9 cellular contexts compared by ENCODE assay signal in genomic region chr12:93381183-93381975, GRCh38. TPM values are rescaled to one million over a fixed set of nuclear protein-coding genes. Genes with fewer than 3 reads are reported as not detected.
A peak's percentile ranks its signal among the peaks of the same experiment; 100 is the strongest.
DNase-seq lines count a peak whose midpoint lies in the region; ATAC-seq and TF ChIP-seq lines count a peak whose summit lies in the region.
"Had no signal": no experiment of that assay in that cellular context is flagged by ENCODE, and none has a peak within 500 bp of the region (broad histone marks: within the 10 kb centered on the region; RNA-seq: fewer than 3 reads in every experiment).

No MANE protein-coding gene starts in this region.

- H3K27me3 ChIP-seq in DOHH2 (ENCODE audit: control insufficient read depth, low read length) (no peaks in the 10 kb centered on the region), PC-9 (ENCODE audit: insufficient read depth, low read depth) (no peaks in the 10 kb centered on the region), parathyroid adenoma (ENCODE audit: control insufficient read depth, insufficient read depth, low read length) (no peaks in the 10 kb centered on the region)

- H3K9me2 ChIP-seq in DOHH2 (replicated peaks; ENCODE audit: control insufficient read depth, low read length): no peaks in the 10 kb centered on the region
- no peaks in the 10 kb centered on the region for H3K9me2 ChIP-seq in PC-9 (ENCODE audit: insufficient read depth)

- no peak for ATAC-seq in HG03097 (IDR thresholded peaks at IDR 0.05; ENCODE audit: low FRiP score, unreplicated experiment)
- ATAC-seq: sciatic nerve had no signal

- H2AFZ ChIP-seq in PC-9 (no peak overlapping the region), parathyroid adenoma (no peak overlapping the region)

- 0 out of 2 replicates have a peak, but pooled peaks cover 2% of the 10 kb centered on the region for H3F3A ChIP-seq in DOHH2 (ENCODE audit: control insufficient read depth, insufficient read depth)
- peaks cover 17% of the 10 kb centered on the region for H3F3A ChIP-seq in PC-9 (ENCODE audit: insufficient read depth, low read depth)

- H3K4me3 ChIP-seq in DOHH2 (ENCODE audit: low read length): peak overlapping the region; percentile 31; the same call in 1 of the 2 replicates
- peak overlapping the region; percentile 86 for H3K4me3 ChIP-seq in PC-9
- no peak overlapping the region for H3K4me3 ChIP-seq in parathyroid adenoma (ENCODE audit: low read depth, low read length)

- H3K4me1 ChIP-seq in DOHH2 (ENCODE audit: control insufficient read depth, low read length): peaks cover 28% of the 10 kb centered on the region
- peaks cover 19% of the 10 kb centered on the region for H3K4me1 ChIP-seq in PC-9 (replicated peaks; ENCODE audit: insufficient read depth)
- H3K4me1 ChIP-seq in parathyroid adenoma: peaks cover 13% of the 10 kb centered on the region

- no TSS peak for BruUV-seq in PC-9 (replicated peaks; lab: Mats Ljungman, UMichigan)

- no peaks in the 10 kb centered on the region for H3K9me3 ChIP-seq in DOHH2 (ENCODE audit: control insufficient read depth, insufficient read depth, low read length)
- no peaks in the 10 kb centered on the region for H3K9me3 ChIP-seq in PC-9 (ENCODE audit: insufficient read depth, low read depth)
- H3K9me3 ChIP-seq in parathyroid adenoma (ENCODE audit: control insufficient read depth, low read length): no peaks in the 10 kb centered on the region

- H3K36me3 ChIP-seq in DOHH2 (ENCODE audit: control insufficient read depth, low read length) (peaks cover 8% of the 10 kb centered on the region), PC-9 (ENCODE audit: low read depth) (peaks cover 12% of the 10 kb centered on the region), parathyroid adenoma (ENCODE audit: control insufficient read depth, insufficient read depth, low read length) (no peaks in the 10 kb centered on the region)

- H3K79me2 ChIP-seq in DOHH2 (ENCODE audit: control insufficient read depth, low read length): peaks cover 76% of the 10 kb centered on the region
- H3K79me2 ChIP-seq in PC-9 (ENCODE audit: low read depth): peaks cover 88% of the 10 kb centered on the region
- peaks cover 51% of the 10 kb centered on the region for H3K79me2 ChIP-seq in parathyroid adenoma

- peaks cover 9% of the 10 kb centered on the region; the same call in 1 of the 2 replicates for H4K20me1 ChIP-seq in DOHH2 (ENCODE audit: control insufficient read depth, insufficient read depth, low read depth, low read length)
- peaks cover 53% of the 10 kb centered on the region for H4K20me1 ChIP-seq in PC-9 (ENCODE audit: insufficient read depth)

- no peak overlapping the region for H3K9ac ChIP-seq in parathyroid adenoma

- H3K4me2 ChIP-seq in DOHH2 (ENCODE audit: low read length): peak overlapping the region; percentile 79
- peak overlapping the region; percentile 80 for H3K4me2 ChIP-seq in PC-9
- no peak overlapping the region for H3K4me2 ChIP-seq in parathyroid adenoma (ENCODE audit: low read length)

- DNase-seq in PC-9 (no peak), epithelial cell of prostate (ENCODE audit: low read depth, low spot score) (no peak), KG1 (lab: John Stamatoyannopoulos, UW) (no peak), DMS114 treated with DMSO at 0.1 percent for 48 hours (lab: John Stamatoyannopoulos, UW; ENCODE audit: unreplicated experiment) (no peak), activated gamma-delta T cell (lab: John Stamatoyannopoulos, UW) (no peak)

- intact Hi-C loops in PC-9 (cut with micrococcal nuclease; ENCODE audit: unreplicated experiment): no loop called here

- no peak for TF ChIP-seq CTCF in DOHH2 (IDR thresholded peaks at IDR 0.05; ENCODE audit: low read depth, low read length, poor library complexity, severe bottlenecking)
- TF ChIP-seq CTCF in PC-9 (conservative IDR thresholded peaks at IDR 0.05): no peak
- no peak for TF ChIP-seq CTCF in parathyroid adenoma (IDR thresholded peaks at IDR 0.05)

- POLR2A ChIA-PET in PC-9 (lab: Charles Lee; ENCODE audit: unreplicated experiment): interaction anchor here (0.5 kb wide), 1 partner anchor 10 kb away, joined by 4 read pairs; no protein-coding TSS in a partner anchor

- CTCF ChIA-PET in PC-9 (lab: Charles Lee): interaction anchor here (1.8 kb wide), 1 partner anchor 394 kb away, joined by 7 read pairs; no protein-coding TSS in a partner anchor

- H3K27ac ChIP-seq in DOHH2 (ENCODE audit: low read depth, low read length): no peak overlapping the region
- no peak overlapping the region for H3K27ac ChIP-seq in PC-9
- H3K27ac ChIP-seq in epithelial cell of prostate: peak overlapping the region; percentile 76
- H3K27ac ChIP-seq in parathyroid adenoma: peak overlapping the region; percentile 98

RNA-seq across cellular contexts. Expression of gene NUDT4, which starts 3.7 kb away (rescaled TPM):
- total RNA-seq in PC-9 (2021): 38.7 and 51.0 TPM in 2 replicates

Comparison
In these comparisons a context has a peak if more than half of its experiments do, and no peak if none do; other contexts are left out.
1. H3K27ac ChIP-seq: peak in epithelial cell of prostate (single experiment) and parathyroid adenoma (single experiment); none in DOHH2 (single experiment) and PC-9 (single experiment).